Comparison of ENCODE assay signal across 8 cellular contexts in genomic region chr16:138049-138417, GRCh38. TPM values are rescaled to one million over a fixed set of nuclear protein-coding genes. Genes with fewer than 3 reads are reported as not detected.
DNase-seq lines count a peak whose midpoint lies in the region; ATAC-seq, FAIRE-seq and TF ChIP-seq lines count a peak whose summit lies in the region.

No MANE protein-coding gene starts in this region.

- no peaks in the 10 kb centered on the region for H3F3A ChIP-seq in GM23248 (ENCODE audit: insufficient read depth)

- POLR2A ChIA-PET in HepG2 (lab: Yijun Ruan, JAX): interaction anchor here (1.8 kb wide), 1 partner anchor 85 kb away, joined by 6 read pairs; the partner anchor contains the start of genes POLR3K and SNRNP25

- CTCF ChIA-PET in HepG2 (lab: Yijun Ruan, JAX; ENCODE audit: low intra/inter-chr PET ratio, low total read pairs): no interaction called here

- no peaks in the 10 kb centered on the region for H3K9me3 Mint-ChIP-seq in stimulated activated memory B cell treated with anti-CD40 and anti-IgM and Interleukin-4, amounts not matched to agents 10 μg/mL and 1 μg/mL and 100 μg/mL, for 72 hours

- peak overlapping the region; percentile 84 for H3K4me3 Mint-ChIP-seq in stimulated activated memory B cell treated with anti-CD40 and anti-IgM and Interleukin-4, amounts not matched to agents 10 μg/mL and 1 μg/mL and 100 μg/mL, for 72 hours

- FAIRE-seq in HepG2 (lab: Jason Lieb, UNC): no peak

- WGBS in GM23248 (ENCODE audit: low coverage in 1 of 2, low lambda C conversion rate in 2 of 2, missing lambda C conversion rate in 2 of 2), 2 experiments: 0 to 3% methylated on average over 13 to 28 of the region's 30 CpGs
- 3% methylated on average over 28 of the region's 30 CpGs for WGBS in HepG2 (ENCODE audit: low lambda C conversion rate)

- peak; percentile 51 for DNase-seq in GM23248
- peak; percentile 21 for DNase-seq in T-helper 9 cell
- peak in 1 of 2 donors; percentile 15 for DNase-seq in cardiac fibroblast (ENCODE audit: low read depth in 2 of 2)
- no peak for DNase-seq in HepG2 (ENCODE audit: low spot score)
- DNase-seq in glomerular visceral epithelial cell (ENCODE audit: extremely low spot score): no peak
- no peak for DNase-seq in A172 (ENCODE audit: low spot score)

- intact Hi-C loops in HepG2 (cut with micrococcal nuclease; ENCODE audit: unreplicated experiment): no loop called here

- no peak for TF ChIP-seq CTCF in cardiac fibroblast (IDR thresholded peaks at IDR 0.05; ENCODE audit: low read depth, low read length)
- no peak for TF ChIP-seq CTCF in HepG2 (CRISPR knock-in tag; IDR thresholded peaks at IDR 0.05)

- H3K4me2 ChIP-seq in GM23248 (ENCODE audit: unreplicated experiment) (peak overlapping the region; percentile 93), HepG2 (ENCODE audit: low read depth, low read length) (peak overlapping the region; percentile 73)

- TF ChIP-seq RAD21 in HepG2 (CRISPR knock-in tag; IDR thresholded peaks at IDR 0.05): no peak

- H4K20me1 ChIP-seq in GM23248 (ENCODE audit: insufficient read depth): peaks cover 7% of the 10 kb centered on the region; the same call in 1 of the 2 replicates
- no peaks in the 10 kb centered on the region for H4K20me1 ChIP-seq in HepG2 (ENCODE audit: insufficient read depth, low read length)

- H2AFZ ChIP-seq in GM23248: peak overlapping the region; percentile 94
- H2AFZ ChIP-seq in HepG2 (ENCODE audit: low read length): no peak overlapping the region

- H3K27me3 Mint-ChIP-seq in stimulated activated memory B cell treated with anti-CD40 and anti-IgM and Interleukin-4, amounts not matched to agents 10 μg/mL and 1 μg/mL and 100 μg/mL, for 72 hours: peaks cover 11% of the 10 kb centered on the region

- H3K27ac ChIP-seq in GM23248: peak overlapping the region; percentile 53
- peak overlapping the region; percentile 75 for H3K27ac ChIP-seq in HepG2 (ENCODE audit: extremely low read length, insufficient read depth, low read length)

- no peak for TF ChIP-seq POLR2A in HepG2 (IDR thresholded peaks at IDR 0.05; ENCODE audit: insufficient read depth in 1 of 2, low read depth in 2 of 2, low read length in 2 of 2)

- no peaks in the 10 kb centered on the region for H3K9me2 ChIP-seq in GM23248 (ENCODE audit: insufficient read depth)

- H3K79me2 ChIP-seq in GM23248 (ENCODE audit: insufficient read depth): peaks cover 49% of the 10 kb centered on the region
- H3K79me2 ChIP-seq in HepG2 (ENCODE audit: insufficient read depth, low read length): peaks cover 19% of the 10 kb centered on the region

- H3K9ac ChIP-seq in GM23248 (peak overlapping the region; percentile 95), HepG2 (ENCODE audit: insufficient read depth, low read depth, low read length) (peak overlapping the region; percentile 81)

- peaks cover 26% of the 10 kb centered on the region for H3K4me1 Mint-ChIP-seq in stimulated activated memory B cell treated with anti-CD40 and anti-IgM and Interleukin-4, amounts not matched to agents 10 μg/mL and 1 μg/mL and 100 μg/mL, for 72 hours

- peak overlapping the region; percentile 97 for H3K4me3 ChIP-seq in GM23248
- peak overlapping the region; percentile 70 to 73 for H3K4me3 ChIP-seq in cardiac fibroblast (replicated peaks in 1 of 2; ENCODE audit: low read depth in 2 of 2, low read length in 2 of 2)
- H3K4me3 ChIP-seq in HepG2 (replicated peaks in 1 of 3; ENCODE audit: insufficient read depth in 1 of 3, low read depth in 2 of 3, low read length in 3 of 3): peak overlapping the region; percentile 81 to 92 (median 84)

- H3K9me3 ChIP-seq in GM23248 (ENCODE audit: low read depth): no peaks in the 10 kb centered on the region
- H3K9me3 ChIP-seq in HepG2 (ENCODE audit: low read length): no peaks in the 10 kb centered on the region

- peaks cover 6% of the 10 kb centered on the region for H3K36me3 Mint-ChIP-seq in stimulated activated memory B cell treated with anti-CD40 and anti-IgM and Interleukin-4, amounts not matched to agents 10 μg/mL and 1 μg/mL and 100 μg/mL, for 72 hours

- H3K27ac Mint-ChIP-seq in stimulated activated memory B cell treated with anti-CD40 and anti-IgM and Interleukin-4, amounts not matched to agents 10 μg/mL and 1 μg/mL and 100 μg/mL, for 72 hours: peak overlapping the region; percentile 94

- no TSS peak for BruUV-seq in HepG2 (replicated peaks; lab: Mats Ljungman, UMichigan)

- H3K4me1 ChIP-seq in GM23248 (ENCODE audit: insufficient read depth) (0 out of 2 replicates have a peak, but pooled peaks cover 5% of the 10 kb centered on the region), HepG2 (ENCODE audit: insufficient read depth, low read length) (peaks cover 37% of the 10 kb centered on the region)

- H3K36me3 ChIP-seq in GM23248 (ENCODE audit: low read depth) (no peaks in the 10 kb centered on the region), HepG2 (replicated peaks in 1 of 2; ENCODE audit: control insufficient read depth in 1 of 2, insufficient read depth in 2 of 2, low read length in 2 of 2) (no peaks in the 10 kb centered on the region)

- H3K27me3 ChIP-seq in GM23248 (replicated peaks; ENCODE audit: insufficient read depth) (no peaks in the 10 kb centered on the region), HepG2 (ENCODE audit: control insufficient read depth in 1 of 2, insufficient read depth in 2 of 2, low read length in 2 of 2) (no peaks in the 10 kb centered on the region)

- peak; percentile 69 for ATAC-seq in HepG2
- ATAC-seq in stimulated activated memory B cell treated with anti-CD40 and anti-IgM and Interleukin-4, amounts not matched to agents 10 μg/mL and 1 μg/mL and 100 μg/mL, for 72 hours: peak; percentile 35
- no peak for ATAC-seq in GM18858 (IDR thresholded peaks at IDR 0.05; ENCODE audit: unreplicated experiment)

- in situ Hi-C loops in GM23248 (cut with MboI): no loop called here
- in situ Hi-C loops in HepG2 (cut with HindIII; ENCODE audit: extremely low pct_ligation_motif_present, low pct_unique_long_range_greater_than_20kb): no loop called here

- no peak for TF ChIP-seq EP300 in HepG2 (IDR thresholded peaks at IDR 0.05; ENCODE audit: low read depth in 2 of 2, low read length in 2 of 2)
- TF ChIP-seq EP300 in HepG2 (CRISPR knock-in tag; IDR thresholded peaks at IDR 0.05; ENCODE audit: borderline replicate concordance): no peak

RNA-seq across cellular contexts. Expression of gene NPRL3, which starts 0.4 kb away (rescaled TPM):
- 6.4 and 10.6 TPM in 2 replicates for total RNA-seq in GM23248 (2014; rRNA removed; shearing (Covaris generic))
- polyA plus RNA-seq in GM23248 (2016; fragmentation: Nextera tagmentation; extraction: Ambion mirVana) (11.6 and 13.6 TPM in 2 replicates), HepG2 (2011; rRNA removed) (7.9 and 9.9 TPM in 2 replicates)
- total RNA-seq in HepG2 (2016; rRNA removed; fragmentation: Illumina TruSeq; extraction: Trizol): 5.2 and 6.5 TPM in 2 replicates
- 11.5 and 11.7 TPM in 2 replicates for total RNA-seq in HepG2 (2016; cell fraction: cytosol; rRNA removed; fragmentation: Illumina TruSeq; extraction: Trizol; ENCODE audit: low read depth)
- 5.9 and 6.4 TPM in 2 replicates for total RNA-seq in HepG2 (2016; cell fraction: insoluble cytoplasmic fraction; rRNA removed; fragmentation: Illumina TruSeq; extraction: Trizol)
- total RNA-seq in HepG2 (2016; cell fraction: membrane; rRNA removed; fragmentation: Illumina TruSeq; extraction: Trizol): 10.1 and 10.8 TPM in 2 replicates
- 8.0 and 8.3 TPM in 2 replicates for total RNA-seq in HepG2 (2016; cell fraction: nucleus; rRNA removed; fragmentation: Illumina TruSeq; extraction: Trizol)
- 4.5 and 4.8 TPM in 2 replicates for polyA plus RNA-seq in HepG2 (2011; cell fraction: cytosol; rRNA removed)
- polyA plus RNA-seq in HepG2 (2011; cell fraction: nucleus; rRNA removed): 39.7 and 53.9 TPM in 2 replicates
- polyA plus RNA-seq in HepG2 (2012): 19.3 and 29.5 TPM in 2 replicates
- polyA plus RNA-seq in HepG2 (2016; cell fraction: cytosol; fragmentation: Illumina TruSeq; extraction: Trizol; ENCODE audit: low read depth): 17.8 and 18.7 TPM in 2 replicates
- polyA plus RNA-seq in HepG2 (2016; cell fraction: insoluble cytoplasmic fraction; fragmentation: Illumina TruSeq; extraction: Trizol; ENCODE audit: low read depth): 16.6 and 24.0 TPM in 2 replicates
- 26.9 and 32.5 TPM in 2 replicates for polyA plus RNA-seq in HepG2 (2016; cell fraction: membrane; fragmentation: Illumina TruSeq; extraction: Trizol; ENCODE audit: low read depth)
- 24.4 and 31.0 TPM in 2 replicates for polyA plus RNA-seq in HepG2 (2016; cell fraction: nucleus; fragmentation: Illumina TruSeq; extraction: Trizol; ENCODE audit: insufficient read depth, low read depth)
- 25.9 and 39.1 TPM in 2 replicates for polyA minus RNA-seq in HepG2 (2011; rRNA and poly(A)+ RNA removed; ENCODE audit: low replicate concordance)
- 9.3 and 11.2 TPM in 2 replicates for polyA minus RNA-seq in HepG2 (2011; cell fraction: cytosol; rRNA and poly(A)+ RNA removed)
- 12.3 and 19.1 TPM in 2 replicates for polyA minus RNA-seq in HepG2 (2011; cell fraction: nucleus; rRNA and poly(A)+ RNA removed)
- 7.3 TPM in 2 replicates for total RNA-seq in A172 (2014; rRNA removed; shearing (Covaris generic))

RNA-seq across cellular contexts. Expression of gene HBZ, which starts 14.4 kb away (rescaled TPM):
- total RNA-seq in GM23248 (2014; rRNA removed; shearing (Covaris generic)): not detected in 2 replicates
- polyA plus RNA-seq in GM23248 (2016; fragmentation: Nextera tagmentation; extraction: Ambion mirVana): not detected in 2 replicates
- total RNA-seq in HepG2 (2016; rRNA removed; fragmentation: Illumina TruSeq; extraction: Trizol): not detected in 2 replicates
- not detected in 2 replicates for total RNA-seq in HepG2 (2016; cell fraction: cytosol; rRNA removed; fragmentation: Illumina TruSeq; extraction: Trizol; ENCODE audit: low read depth)
- total RNA-seq in HepG2 (2016; cell fraction: insoluble cytoplasmic fraction; rRNA removed; fragmentation: Illumina TruSeq; extraction: Trizol): not detected in 2 replicates
- total RNA-seq in HepG2 (2016; cell fraction: membrane; rRNA removed; fragmentation: Illumina TruSeq; extraction: Trizol): not detected in 2 replicates
- not detected in 2 replicates for total RNA-seq in HepG2 (2016; cell fraction: nucleus; rRNA removed; fragmentation: Illumina TruSeq; extraction: Trizol)
- 0.21 and 0.27 TPM in 2 replicates for polyA plus RNA-seq in HepG2 (2011; rRNA removed)
- polyA plus RNA-seq in HepG2 (2011; cell fraction: cytosol; rRNA removed): 0.11 and 0.31 TPM in 2 replicates
- 0.23 and 0.26 TPM in 2 replicates for polyA plus RNA-seq in HepG2 (2011; cell fraction: nucleus; rRNA removed)
- polyA plus RNA-seq in HepG2 (2012): not detected in 2 replicates
- not detected in 2 replicates for polyA plus RNA-seq in HepG2 (2016; cell fraction: cytosol; fragmentation: Illumina TruSeq; extraction: Trizol; ENCODE audit: low read depth)
- polyA plus RNA-seq in HepG2 (2016; cell fraction: insoluble cytoplasmic fraction; fragmentation: Illumina TruSeq; extraction: Trizol; ENCODE audit: low read depth): not detected in 2 replicates
- not detected in 2 replicates for polyA plus RNA-seq in HepG2 (2016; cell fraction: membrane; fragmentation: Illumina TruSeq; extraction: Trizol; ENCODE audit: low read depth)
- not detected in 2 replicates for polyA plus RNA-seq in HepG2 (2016; cell fraction: nucleus; fragmentation: Illumina TruSeq; extraction: Trizol; ENCODE audit: insufficient read depth, low read depth)
- 2.8 and 3.2 TPM in 2 replicates for polyA minus RNA-seq in HepG2 (2011; rRNA and poly(A)+ RNA removed; ENCODE audit: low replicate concordance)
- not detected in 2 replicates for polyA minus RNA-seq in HepG2 (2011; cell fraction: cytosol; rRNA and poly(A)+ RNA removed)
- polyA minus RNA-seq in HepG2 (2011; cell fraction: nucleus; rRNA and poly(A)+ RNA removed): 1.0 TPM in 1 of 2 replicates, not detected in the other
- not detected in 2 replicates for total RNA-seq in A172 (2014; rRNA removed; shearing (Covaris generic))

RNA-seq across cellular contexts. Expression of gene HBM, which starts 27.7 kb away (rescaled TPM):
- not detected in 2 replicates for total RNA-seq in GM23248 (2014; rRNA removed; shearing (Covaris generic))
- polyA plus RNA-seq in GM23248 (2016; fragmentation: Nextera tagmentation; extraction: Ambion mirVana) (not detected in 2 replicates), HepG2 (2011; rRNA removed) (0.69 TPM in 1 of 2 replicates, not detected in the other)
- total RNA-seq in HepG2 (2016; rRNA removed; fragmentation: Illumina TruSeq; extraction: Trizol): not detected in 2 replicates
- total RNA-seq in HepG2 (2016; cell fraction: cytosol; rRNA removed; fragmentation: Illumina TruSeq; extraction: Trizol; ENCODE audit: low read depth): not detected in 2 replicates
- total RNA-seq in HepG2 (2016; cell fraction: insoluble cytoplasmic fraction; rRNA removed; fragmentation: Illumina TruSeq; extraction: Trizol): not detected in 2 replicates
- total RNA-seq in HepG2 (2016; cell fraction: membrane; rRNA removed; fragmentation: Illumina TruSeq; extraction: Trizol): not detected in 2 replicates
- not detected in 2 replicates for total RNA-seq in HepG2 (2016; cell fraction: nucleus; rRNA removed; fragmentation: Illumina TruSeq; extraction: Trizol)
- polyA plus RNA-seq in HepG2 (2011; cell fraction: cytosol; rRNA removed): 0.27 and 0.33 TPM in 2 replicates
- 0.57 TPM in 1 of 2 replicates, not detected in the other for polyA plus RNA-seq in HepG2 (2011; cell fraction: nucleus; rRNA removed)
- polyA plus RNA-seq in HepG2 (2012): 0.59 TPM in 1 of 2 replicates, not detected in the other
- polyA plus RNA-seq in HepG2 (2016; cell fraction: cytosol; fragmentation: Illumina TruSeq; extraction: Trizol; ENCODE audit: low read depth): not detected in 2 replicates
- polyA plus RNA-seq in HepG2 (2016; cell fraction: insoluble cytoplasmic fraction; fragmentation: Illumina TruSeq; extraction: Trizol; ENCODE audit: low read depth): not detected in 2 replicates
- polyA plus RNA-seq in HepG2 (2016; cell fraction: membrane; fragmentation: Illumina TruSeq; extraction: Trizol; ENCODE audit: low read depth): not detected in 2 replicates
- not detected in 2 replicates for polyA plus RNA-seq in HepG2 (2016; cell fraction: nucleus; fragmentation: Illumina TruSeq; extraction: Trizol; ENCODE audit: insufficient read depth, low read depth)
- polyA minus RNA-seq in HepG2 (2011; rRNA and poly(A)+ RNA removed; ENCODE audit: low replicate concordance): not detected in 2 replicates
- polyA minus RNA-seq in HepG2 (2011; cell fraction: cytosol; rRNA and poly(A)+ RNA removed): not detected in 2 replicates
- not detected in 2 replicates for polyA minus RNA-seq in HepG2 (2011; cell fraction: nucleus; rRNA and poly(A)+ RNA removed)
- not detected in 2 replicates for total RNA-seq in A172 (2014; rRNA removed; shearing (Covaris generic))

RNA-seq across cellular contexts. Expression of gene HBA2, which starts 34.6 kb away (rescaled TPM):
- total RNA-seq in GM23248 (2014; rRNA removed; shearing (Covaris generic)): not detected in 2 replicates
- not detected in 2 replicates for polyA plus RNA-seq in GM23248 (2016; fragmentation: Nextera tagmentation; extraction: Ambion mirVana)
- not detected in 2 replicates for total RNA-seq in HepG2 (2016; rRNA removed; fragmentation: Illumina TruSeq; extraction: Trizol)
- total RNA-seq in HepG2 (2016; cell fraction: cytosol; rRNA removed; fragmentation: Illumina TruSeq; extraction: Trizol; ENCODE audit: low read depth): not detected in 2 replicates
- not detected in 2 replicates for total RNA-seq in HepG2 (2016; cell fraction: insoluble cytoplasmic fraction; rRNA removed; fragmentation: Illumina TruSeq; extraction: Trizol)
- not detected in 2 replicates for total RNA-seq in HepG2 (2016; cell fraction: membrane; rRNA removed; fragmentation: Illumina TruSeq; extraction: Trizol)
- total RNA-seq in HepG2 (2016; cell fraction: nucleus; rRNA removed; fragmentation: Illumina TruSeq; extraction: Trizol): not detected in 2 replicates
- not detected in 2 replicates for polyA plus RNA-seq in HepG2 (2011; rRNA removed)
- polyA plus RNA-seq in HepG2 (2011; cell fraction: cytosol; rRNA removed): not detected in 2 replicates
- polyA plus RNA-seq in HepG2 (2011; cell fraction: nucleus; rRNA removed): not detected in 2 replicates
- 0.91 TPM in 1 of 2 replicates, not detected in the other for polyA plus RNA-seq in HepG2 (2012)
- 0.54 and 0.83 TPM in 2 replicates for polyA plus RNA-seq in HepG2 (2016; cell fraction: cytosol; fragmentation: Illumina TruSeq; extraction: Trizol; ENCODE audit: low read depth)
- 1.5 TPM in 1 of 2 replicates, not detected in the other for polyA plus RNA-seq in HepG2 (2016; cell fraction: insoluble cytoplasmic fraction; fragmentation: Illumina TruSeq; extraction: Trizol; ENCODE audit: low read depth)
- not detected in 2 replicates for polyA plus RNA-seq in HepG2 (2016; cell fraction: membrane; fragmentation: Illumina TruSeq; extraction: Trizol; ENCODE audit: low read depth)
- polyA plus RNA-seq in HepG2 (2016; cell fraction: nucleus; fragmentation: Illumina TruSeq; extraction: Trizol; ENCODE audit: insufficient read depth, low read depth): not detected in 2 replicates
- polyA minus RNA-seq in HepG2 (2011; rRNA and poly(A)+ RNA removed; ENCODE audit: low replicate concordance): 3.3 and 4.4 TPM in 2 replicates
- not detected in 2 replicates for polyA minus RNA-seq in HepG2 (2011; cell fraction: cytosol; rRNA and poly(A)+ RNA removed)
- polyA minus RNA-seq in HepG2 (2011; cell fraction: nucleus; rRNA and poly(A)+ RNA removed): not detected in 2 replicates
- total RNA-seq in A172 (2014; rRNA removed; shearing (Covaris generic)): not detected in 2 replicates

RNA-seq across cellular contexts. Expression of gene HBA1, which starts 38.4 kb away (rescaled TPM):
- not detected in 2 replicates for total RNA-seq in GM23248 (2014; rRNA removed; shearing (Covaris generic))
- polyA plus RNA-seq in GM23248 (2016; fragmentation: Nextera tagmentation; extraction: Ambion mirVana) (not detected in 2 replicates), HepG2 (2011; rRNA removed) (0.27 and 0.59 TPM in 2 replicates)
- 0.42 TPM in 1 of 2 replicates, not detected in the other for total RNA-seq in HepG2 (2016; rRNA removed; fragmentation: Illumina TruSeq; extraction: Trizol)
- total RNA-seq in HepG2 (2016; cell fraction: cytosol; rRNA removed; fragmentation: Illumina TruSeq; extraction: Trizol; ENCODE audit: low read depth): 0.71 TPM in 1 of 2 replicates, not detected in the other
- 1.00 TPM in 1 of 2 replicates, not detected in the other for total RNA-seq in HepG2 (2016; cell fraction: insoluble cytoplasmic fraction; rRNA removed; fragmentation: Illumina TruSeq; extraction: Trizol)
- total RNA-seq in HepG2 (2016; cell fraction: membrane; rRNA removed; fragmentation: Illumina TruSeq; extraction: Trizol): not detected in 2 replicates
- total RNA-seq in HepG2 (2016; cell fraction: nucleus; rRNA removed; fragmentation: Illumina TruSeq; extraction: Trizol): not detected in 2 replicates
- polyA plus RNA-seq in HepG2 (2011; cell fraction: cytosol; rRNA removed): 0.35 and 2.5 TPM in 2 replicates
- 0.82 and 0.88 TPM in 2 replicates for polyA plus RNA-seq in HepG2 (2011; cell fraction: nucleus; rRNA removed)
- 1.5 TPM in 1 of 2 replicates, not detected in the other for polyA plus RNA-seq in HepG2 (2012)
- polyA plus RNA-seq in HepG2 (2016; cell fraction: cytosol; fragmentation: Illumina TruSeq; extraction: Trizol; ENCODE audit: low read depth): not detected in 2 replicates
- 2.2 TPM in 1 of 2 replicates, not detected in the other for polyA plus RNA-seq in HepG2 (2016; cell fraction: insoluble cytoplasmic fraction; fragmentation: Illumina TruSeq; extraction: Trizol; ENCODE audit: low read depth)
- 1.2 and 1.7 TPM in 2 replicates for polyA plus RNA-seq in HepG2 (2016; cell fraction: membrane; fragmentation: Illumina TruSeq; extraction: Trizol; ENCODE audit: low read depth)
- not detected in 2 replicates for polyA plus RNA-seq in HepG2 (2016; cell fraction: nucleus; fragmentation: Illumina TruSeq; extraction: Trizol; ENCODE audit: insufficient read depth, low read depth)
- 3.3 and 4.3 TPM in 2 replicates for polyA minus RNA-seq in HepG2 (2011; rRNA and poly(A)+ RNA removed; ENCODE audit: low replicate concordance)
- 1.3 TPM in 1 of 2 replicates, not detected in the other for polyA minus RNA-seq in HepG2 (2011; cell fraction: cytosol; rRNA and poly(A)+ RNA removed)
- not detected in 2 replicates for polyA minus RNA-seq in HepG2 (2011; cell fraction: nucleus; rRNA and poly(A)+ RNA removed)
- total RNA-seq in A172 (2014; rRNA removed; shearing (Covaris generic)): not detected in 2 replicates

Comparison
In these comparisons a context has a peak if more than half of its experiments do, and no peak if none do; other contexts are left out.
1. DNase-seq: peak in GM23248 (single experiment) and T-helper 9 cell (single experiment); none in HepG2 (single experiment), glomerular visceral epithelial cell (single experiment) and A172 (single experiment).
2. Peak in every context shown above with its lines, with median percentiles within 50 percentile points of each other: H3K4me3 ChIP-seq.